Comparison of ENCODE assay signal across 11 cellular contexts in the genomic region with DNA sequence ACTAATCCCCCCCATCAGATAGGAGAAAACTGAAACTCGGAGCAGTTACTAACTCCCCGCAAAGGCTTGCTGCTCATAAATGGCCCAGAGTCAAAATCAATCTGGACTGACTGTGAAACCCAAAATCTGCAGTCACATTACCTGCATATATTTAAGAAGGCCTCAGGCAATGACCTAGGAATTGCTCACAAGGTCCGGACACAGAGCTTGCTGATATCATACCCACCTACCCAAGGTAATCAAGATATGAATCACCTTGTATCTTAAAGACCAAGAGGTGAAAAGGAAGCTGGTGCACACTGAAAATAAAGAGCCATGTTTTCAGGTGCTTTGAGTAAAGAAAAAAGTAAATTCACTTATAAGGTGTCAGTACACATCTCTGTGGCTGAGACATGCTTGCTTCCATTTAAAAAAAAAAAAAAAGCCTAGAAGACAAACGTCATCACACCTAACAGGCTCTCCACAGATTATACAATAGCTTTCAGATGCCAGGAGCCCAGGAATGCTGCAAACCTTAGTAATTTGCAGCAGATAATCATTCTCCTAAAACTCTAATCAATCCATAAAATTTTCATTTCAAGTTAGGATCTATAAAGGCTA.
A peak's percentile ranks its signal among the peaks of the same experiment; 100 is the strongest.
DNase-seq lines count a peak whose midpoint lies in the region; ATAC-seq and TF ChIP-seq lines count a peak whose summit lies in the region.
"Had no signal": no experiment of that assay in that cellular context is flagged by ENCODE, and none has a peak within 500 bp of the region (broad histone marks: within the 10 kb centered on the region; RNA-seq: fewer than 3 reads in every experiment).

No MANE protein-coding gene starts in this region.

- intact Hi-C loops in aorta (cut with DNase I), result no loop called here

- peaks cover 85% of the 10 kb centered on the region for H3K4me1 Mint-ChIP-seq in activated CD8-positive, alpha-beta memory T cell treated with anti-CD3 and anti-CD28 coated beads, Interleukin-2, amount 10 ng/mL, durations not matched to agents 7 days and 5 days
- H3K4me1 Mint-ChIP-seq in T-helper 2 cell treated with Interferon-gamma antibody and Interleukin-4, amounts not matched to agents 5 μg/mL and 100 μg/mL, for 36 hours (ENCODE audit: low read depth), result peaks cover 66% of the 10 kb centered on the region
- peaks cover 11% of the 10 kb centered on the region for H3K4me1 Mint-ChIP-seq in type B pancreatic cell (ENCODE audit: unreplicated experiment)

- no peaks in the 10 kb centered on the region for H4K20me1 ChIP-seq in osteoblast (ENCODE audit: insufficient read depth, low read length)

- H3K9me3 ChIP-seq in osteoblast (ENCODE audit: low read depth, low read length) (no peaks in the 10 kb centered on the region), aorta (ENCODE audit: control insufficient read depth, low read length) (no peaks in the 10 kb centered on the region)
- H3K9me3 ChIP-seq: neutrophil had no signal

- WGBS in aorta, 2 donors, result 90% methylated on average over 4 of the region's 4 CpGs

- no peaks in the 10 kb centered on the region for H3K27me3 Mint-ChIP-seq in activated CD8-positive, alpha-beta memory T cell treated with anti-CD3 and anti-CD28 coated beads, Interleukin-2, amount 10 ng/mL, durations not matched to agents 7 days and 5 days
- no peaks in the 10 kb centered on the region for H3K27me3 Mint-ChIP-seq in T-helper 2 cell treated with Interferon-gamma antibody and Interleukin-4, amounts not matched to agents 5 μg/mL and 100 μg/mL, for 36 hours (ENCODE audit: low read depth)
- H3K27me3 Mint-ChIP-seq in type B pancreatic cell, result no peaks in the 10 kb centered on the region

- H3K4me3 ChIP-seq in osteoblast (ENCODE audit: insufficient read depth, low read length) (no peak overlapping the region), aorta (ENCODE audit: low read length in 2 of 2) (no peak overlapping the region)

- no peak for TF ChIP-seq CTCF in osteoblast (IDR thresholded peaks at IDR 0.05; ENCODE audit: extremely low read depth, low read depth, low read length)
- no peak for TF ChIP-seq CTCF in type B pancreatic cell (conservative IDR thresholded peaks at IDR 0.05)

- no peak overlapping the region for H2AFZ ChIP-seq in osteoblast (ENCODE audit: low read length)

- H3K4me1 ChIP-seq in osteoblast (ENCODE audit: insufficient read depth, low read length) (peaks cover 17% of the 10 kb centered on the region), aorta (ENCODE audit: control insufficient read depth in 1 of 2, insufficient read depth in 2 of 2, low read length in 2 of 2) (peaks cover 0 to 7% of the 10 kb centered on the region in 2 donors)

- H3K27me3 ChIP-seq in osteoblast (ENCODE audit: insufficient read depth, low read length), result no peaks in the 10 kb centered on the region
- no peaks in the 10 kb centered on the region for H3K27me3 ChIP-seq in aorta (ENCODE audit: control insufficient read depth in 1 of 2, insufficient read depth in 2 of 2, low read length in 1 of 2)
- H3K27me3 ChIP-seq: neutrophil had no signal

- peak; percentile 34 for ATAC-seq in activated CD8-positive, alpha-beta memory T cell treated with anti-CD3 and anti-CD28 coated beads, Interleukin-2, amount 10 ng/mL, durations not matched to agents 7 days and 5 days
- ATAC-seq in HG02798 (IDR thresholded peaks at IDR 0.05; ENCODE audit: poor library complexity, unreplicated experiment) (peak; percentile 39), aorta (ENCODE audit: low FRiP score) (no peak)

- peak; percentile 54 for DNase-seq in activated CD8-positive, alpha-beta memory T cell treated with anti-CD3 and anti-CD28 coated beads, Interleukin-2, amount 10 ng/mL, durations not matched to agents 7 days and 5 days
- no peak for DNase-seq in activated CD8-positive, alpha-beta memory T cell treated with anti-CD3 and anti-CD28 coated beads, Interleukin-2, amount 50 U/mL, for 4 hours
- DNase-seq in T-helper 2 cell treated with Interferon-gamma antibody and Interleukin-4, amounts not matched to agents 5 μg/mL and 100 μg/mL, for 36 hours (ENCODE audit: low spot score), result peak; percentile 29
- DNase-seq in osteoblast (ENCODE audit: insufficient read length, low spot score, missing footprints) (no peak), aorta (no peak), GF-D8 (lab: John Stamatoyannopoulos, UW) (no peak), type B pancreatic cell (ENCODE audit: extremely low spot score, unreplicated experiment) (no peak)
- DNase-seq: GOT3, NCI-H510A treated with DMSO at 0.1 percent for 48 hours had no signal

- peak overlapping the region; percentile 100 for H3K27ac Mint-ChIP-seq in activated CD8-positive, alpha-beta memory T cell treated with anti-CD3 and anti-CD28 coated beads, Interleukin-2, amount 10 ng/mL, durations not matched to agents 7 days and 5 days
- peak overlapping the region; percentile 94 for H3K27ac Mint-ChIP-seq in T-helper 2 cell treated with Interferon-gamma antibody and Interleukin-4, amounts not matched to agents 5 μg/mL and 100 μg/mL, for 36 hours
- no peak overlapping the region for H3K27ac Mint-ChIP-seq in type B pancreatic cell

- no peak overlapping the region for H3K4me2 ChIP-seq in osteoblast (ENCODE audit: insufficient read depth, low read length)

- H3K27ac ChIP-seq in osteoblast (ENCODE audit: low read depth, low read length) (peak overlapping the region; percentile 17), aorta (ENCODE audit: low read depth in 1 of 2, low read length in 2 of 2) (no peak overlapping the region)
- H3K27ac ChIP-seq: neutrophil had no signal

- H3K36me3 Mint-ChIP-seq in activated CD8-positive, alpha-beta memory T cell treated with anti-CD3 and anti-CD28 coated beads, Interleukin-2, amount 10 ng/mL, durations not matched to agents 7 days and 5 days, result peaks cover 55% of the 10 kb centered on the region
- H3K36me3 Mint-ChIP-seq in T-helper 2 cell treated with Interferon-gamma antibody and Interleukin-4, amounts not matched to agents 5 μg/mL and 100 μg/mL, for 36 hours (ENCODE audit: low read depth), result peaks cover 14% of the 10 kb centered on the region
- peaks cover 23% of the 10 kb centered on the region for H3K36me3 Mint-ChIP-seq in type B pancreatic cell

- peaks cover 62% of the 10 kb centered on the region for H3K79me2 ChIP-seq in osteoblast (ENCODE audit: insufficient read depth, low read length)

- H3K4me3 Mint-ChIP-seq in activated CD8-positive, alpha-beta memory T cell treated with anti-CD3 and anti-CD28 coated beads, Interleukin-2, amount 10 ng/mL, durations not matched to agents 7 days and 5 days, result peak overlapping the region; percentile 71
- peak overlapping the region; percentile 66 for H3K4me3 Mint-ChIP-seq in T-helper 2 cell treated with Interferon-gamma antibody and Interleukin-4, amounts not matched to agents 5 μg/mL and 100 μg/mL, for 36 hours
- no peak overlapping the region for H3K4me3 Mint-ChIP-seq in type B pancreatic cell

- no peaks in the 10 kb centered on the region for H3K9me3 Mint-ChIP-seq in activated CD8-positive, alpha-beta memory T cell treated with anti-CD3 and anti-CD28 coated beads, Interleukin-2, amount 10 ng/mL, durations not matched to agents 7 days and 5 days (ENCODE audit: low read depth)
- H3K9me3 Mint-ChIP-seq in T-helper 2 cell treated with Interferon-gamma antibody and Interleukin-4, amounts not matched to agents 5 μg/mL and 100 μg/mL, for 36 hours, result no peaks in the 10 kb centered on the region
- H3K9me3 Mint-ChIP-seq in type B pancreatic cell, result peaks cover 15% of the 10 kb centered on the region

- CTCF ChIA-PET in activated CD8-positive, alpha-beta memory T cell treated with anti-CD3 and anti-CD28 coated beads, Interleukin-2, amount 10 ng/mL, durations not matched to agents 7 days and 5 days (lab: Charles Lee), result interaction anchor here (0.9 to 1.1 kb wide), 3 partner anchors 14 to 194 kb away, joined by 3 to 4 read pairs (median 4); no protein-coding TSS in a partner anchor

- no peaks in the 10 kb centered on the region for H3K36me3 ChIP-seq in osteoblast (ENCODE audit: insufficient read depth, low read length)
- H3K36me3 ChIP-seq in aorta (ENCODE audit: control insufficient read depth in 1 of 2, insufficient read depth in 2 of 2, low read length in 1 of 2), result no peaks in the 10 kb centered on the region
- H3K36me3 ChIP-seq: neutrophil had no signal

Comparison
In these comparisons a context has a peak if more than half of its experiments do, and no peak if none do; other contexts are left out.
1. DNase-seq: peak in activated CD8-positive, alpha-beta memory T cell treated with anti-CD3 and anti-CD28 coated beads, Interleukin-2, amount 10 ng/mL, durations not matched to agents 7 days and 5 days (single experiment) and T-helper 2 cell treated with Interferon-gamma antibody and Interleukin-4, amounts not matched to agents 5 μg/mL and 100 μg/mL, for 36 hours (single experiment); none in activated CD8-positive, alpha-beta memory T cell treated with anti-CD3 and anti-CD28 coated beads, Interleukin-2, amount 50 U/mL, for 4 hours (single experiment), osteoblast (single experiment), aorta (0 of 2), GF-D8 (single experiment) and type B pancreatic cell (single experiment).